13 cellular contexts compared by ENCODE assay signal in genomic region chr14:100059433-100059781, GRCh38. TPM values are rescaled to one million over a fixed set of nuclear protein-coding genes. Genes with fewer than 3 reads are reported as not detected.
DNase-seq lines count a peak whose midpoint lies in the region; ATAC-seq and TF ChIP-seq lines count a peak whose summit lies in the region.
"Had no signal": no experiment of that assay in that cellular context is flagged by ENCODE, and none has a peak within 500 bp of the region (broad histone marks: within the 10 kb centered on the region; RNA-seq: fewer than 3 reads in every experiment).

No MANE protein-coding gene starts in this region.

- intact Hi-C loops in activated CD4-positive, alpha-beta memory T cell treated with anti-CD3 and anti-CD28 coated beads for 36 hours (cut with micrococcal nuclease) = loop anchor here (1.0 kb wide), 1 partner anchor 9 kb away; no protein-coding TSS in a partner anchor
- intact Hi-C loops in heart right ventricle (cut with DNase I) = loop anchor here in 3 of 10 donors (5.0 to 10.0 kb wide), 2 partner anchors 45 to 48 kb away; no protein-coding TSS in a partner anchor

- 56 to 73% methylated on average over 3 of the region's 3 CpGs for WGBS in heart right ventricle, 2 donors

- CTCF ChIA-PET in activated CD4-positive, alpha-beta memory T cell treated with anti-CD3 and anti-CD28 coated beads for 36 hours (lab: Charles Lee) = interaction anchor here (1.2 to 6.6 kb wide), 5 partner anchors 8 to 133 kb away, joined by 3 to 75 read pairs (median 6); no protein-coding TSS in a partner anchor

- DNase-seq in activated T-cell treated with anti-CD3 and anti-CD28 coated beads, Interleukin-2, amount 50 U/mL, for 24 hours = no peak
- DNase-seq in activated T-cell treated with anti-CD3 and anti-CD28 coated beads, Interleukin-2, amount 50 U/mL, for 48 hours = no peak
- peak; percentile 37 for DNase-seq in activated CD4-positive, alpha-beta memory T cell treated with anti-CD3 and anti-CD28 coated beads for 36 hours
- DNase-seq in heart right ventricle (no peak), endothelial cell (ENCODE audit: low spot score) (no peak)
- DNase-seq: colonic mucosa, NCI-H1417 treated with DMSO at 0.1 percent for 48 hours, NCI-H524 treated with DMSO at 0.1 percent for 48 hours had no signal

- H3K4me3 ChIP-seq in heart right ventricle = no peak overlapping the region
- H3K4me3 ChIP-seq: colonic mucosa, vagina had no signal

- H3K36me3 ChIP-seq in heart right ventricle = no peaks in the 10 kb centered on the region
- H3K36me3 ChIP-seq: colonic mucosa, vagina had no signal

- H3K4me1 Mint-ChIP-seq in activated T-cell treated with anti-CD3 and anti-CD28 coated beads, Interleukin-2, amount 50 U/mL, for 24 hours (ENCODE audit: low read depth) = peaks cover 81% of the 10 kb centered on the region
- H3K4me1 Mint-ChIP-seq in activated CD4-positive, alpha-beta memory T cell treated with anti-CD3 and anti-CD28 coated beads for 36 hours (ENCODE audit: low read depth) = peaks cover 71% of the 10 kb centered on the region
- peaks cover 98% of the 10 kb centered on the region for H3K4me1 Mint-ChIP-seq in stimulated activated naive CD8-positive, alpha-beta T cell treated with anti-CD3 and anti-CD28 coated beads, Interleukin-15, Interleukin-2, amounts not matched to agents 100 ng/mL and 50 ng/mL, for 24 hours (ENCODE audit: low read depth)
- peaks cover 26% of the 10 kb centered on the region for H3K4me1 Mint-ChIP-seq in endothelial cell (ENCODE audit: unreplicated experiment)

- ATAC-seq in heart right ventricle = peak in 6 of 8 donors; percentile 24 to 80 (median 63)
- ATAC-seq in GM21825 (IDR thresholded peaks at IDR 0.05; ENCODE audit: unreplicated experiment) = no peak
- no peak for ATAC-seq in HG03135 (IDR thresholded peaks at IDR 0.05; ENCODE audit: unreplicated experiment)

- no peaks in the 10 kb centered on the region for H3K9me3 Mint-ChIP-seq in activated T-cell treated with anti-CD3 and anti-CD28 coated beads, Interleukin-2, amount 50 U/mL, for 24 hours
- no peaks in the 10 kb centered on the region for H3K9me3 Mint-ChIP-seq in activated CD4-positive, alpha-beta memory T cell treated with anti-CD3 and anti-CD28 coated beads for 36 hours
- H3K9me3 Mint-ChIP-seq in stimulated activated naive CD8-positive, alpha-beta T cell treated with anti-CD3 and anti-CD28 coated beads, Interleukin-15, Interleukin-2, amounts not matched to agents 100 ng/mL and 50 ng/mL, for 24 hours = no peaks in the 10 kb centered on the region
- H3K9me3 Mint-ChIP-seq in endothelial cell (ENCODE audit: unreplicated experiment) = no peaks in the 10 kb centered on the region
- H3K9me3 Mint-ChIP-seq: neural crest cell had no signal

- H3K4me1 ChIP-seq in heart right ventricle = peaks cover 0 to 50% (median 20%) of the 10 kb centered on the region in 9 donors
- H3K4me1 ChIP-seq: colonic mucosa had no signal

- H3K27ac ChIP-seq in heart right ventricle = peak overlapping the region in 4 of 10 donors; percentile 0 to 39 (median 13)
- H3K27ac ChIP-seq: colonic mucosa, vagina had no signal

- POLR2A ChIA-PET in activated CD4-positive, alpha-beta memory T cell treated with anti-CD3 and anti-CD28 coated beads for 36 hours (lab: Charles Lee) = interaction anchor here (1.0 to 1.1 kb wide), 2 partner anchors 9 to 45 kb away, joined by 3 read pairs; no protein-coding TSS in a partner anchor

- H3K27ac Mint-ChIP-seq in activated T-cell treated with anti-CD3 and anti-CD28 coated beads, Interleukin-2, amount 50 U/mL, for 24 hours = peak overlapping the region; percentile 94
- H3K27ac Mint-ChIP-seq in activated CD4-positive, alpha-beta memory T cell treated with anti-CD3 and anti-CD28 coated beads for 36 hours = peak overlapping the region; percentile 82
- H3K27ac Mint-ChIP-seq in stimulated activated naive CD8-positive, alpha-beta T cell treated with anti-CD3 and anti-CD28 coated beads, Interleukin-15, Interleukin-2, amounts not matched to agents 100 ng/mL and 50 ng/mL, for 24 hours = peak overlapping the region; percentile 95
- no peak overlapping the region for H3K27ac Mint-ChIP-seq in endothelial cell (ENCODE audit: unreplicated experiment)

- peak overlapping the region; percentile 64 for H3K4me3 Mint-ChIP-seq in activated T-cell treated with anti-CD3 and anti-CD28 coated beads, Interleukin-2, amount 50 U/mL, for 24 hours
- H3K4me3 Mint-ChIP-seq in activated CD4-positive, alpha-beta memory T cell treated with anti-CD3 and anti-CD28 coated beads for 36 hours = peak overlapping the region; percentile 49
- H3K4me3 Mint-ChIP-seq in stimulated activated naive CD8-positive, alpha-beta T cell treated with anti-CD3 and anti-CD28 coated beads, Interleukin-15, Interleukin-2, amounts not matched to agents 100 ng/mL and 50 ng/mL, for 24 hours = peak overlapping the region; percentile 76
- H3K4me3 Mint-ChIP-seq in endothelial cell (ENCODE audit: unreplicated experiment) = no peak overlapping the region
- H3K4me3 Mint-ChIP-seq: neural crest cell had no signal

- H3K9me3 ChIP-seq in heart right ventricle = no peaks in the 10 kb centered on the region
- H3K9me3 ChIP-seq: colonic mucosa, vagina had no signal

- H3K36me3 Mint-ChIP-seq in activated T-cell treated with anti-CD3 and anti-CD28 coated beads, Interleukin-2, amount 50 U/mL, for 24 hours (ENCODE audit: low read depth) = no peaks in the 10 kb centered on the region
- H3K36me3 Mint-ChIP-seq in activated CD4-positive, alpha-beta memory T cell treated with anti-CD3 and anti-CD28 coated beads for 36 hours = peaks cover 5% of the 10 kb centered on the region
- peaks cover 7% of the 10 kb centered on the region for H3K36me3 Mint-ChIP-seq in stimulated activated naive CD8-positive, alpha-beta T cell treated with anti-CD3 and anti-CD28 coated beads, Interleukin-15, Interleukin-2, amounts not matched to agents 100 ng/mL and 50 ng/mL, for 24 hours (ENCODE audit: low read depth)
- H3K36me3 Mint-ChIP-seq in endothelial cell (ENCODE audit: low read depth, unreplicated experiment) = no peaks in the 10 kb centered on the region

- no peaks in the 10 kb centered on the region for H3K27me3 ChIP-seq in heart right ventricle
- H3K27me3 ChIP-seq: colonic mucosa, vagina had no signal

- H3K27me3 Mint-ChIP-seq in activated T-cell treated with anti-CD3 and anti-CD28 coated beads, Interleukin-2, amount 50 U/mL, for 24 hours = no peaks in the 10 kb centered on the region
- H3K27me3 Mint-ChIP-seq in activated CD4-positive, alpha-beta memory T cell treated with anti-CD3 and anti-CD28 coated beads for 36 hours = no peaks in the 10 kb centered on the region
- H3K27me3 Mint-ChIP-seq in stimulated activated naive CD8-positive, alpha-beta T cell treated with anti-CD3 and anti-CD28 coated beads, Interleukin-15, Interleukin-2, amounts not matched to agents 100 ng/mL and 50 ng/mL, for 24 hours = no peaks in the 10 kb centered on the region
- H3K27me3 Mint-ChIP-seq in endothelial cell (ENCODE audit: unreplicated experiment) = peaks cover 5% of the 10 kb centered on the region

- no peak for TF ChIP-seq CTCF in heart right ventricle (IDR thresholded peaks at IDR 0.05)
- TF ChIP-seq CTCF in endothelial cell (IDR thresholded peaks at IDR 0.05; ENCODE audit: unreplicated experiment) = no peak

RNA-seq across cellular contexts. Expression of gene EVL, which starts 5.8 kb away (rescaled TPM):
- 100 to 1,000 TPM; 174 to 180 TPM for total RNA-seq in activated CD4-positive, alpha-beta memory T cell treated with anti-CD3 and anti-CD28 coated beads for 36 hours
- total RNA-seq in heart right ventricle = 10 to 100 TPM; 32.2 to 79.4 (median 50.7) TPM
- 10 to 100 TPM; 26.0 to 47.5 TPM for polyA plus RNA-seq in heart right ventricle
- 142 TPM for total RNA-seq in endothelial cell (ENCODE audit: unreplicated experiment)

Comparison
In these comparisons a context has a peak if more than half of its experiments do, and no peak if none do; other contexts are left out.
1. ATAC-seq: peak in heart right ventricle (6 of 8); none in GM21825 (single experiment) and HG03135 (single experiment).